10 cellular contexts compared by ENCODE assay signal in the genomic region with DNA sequence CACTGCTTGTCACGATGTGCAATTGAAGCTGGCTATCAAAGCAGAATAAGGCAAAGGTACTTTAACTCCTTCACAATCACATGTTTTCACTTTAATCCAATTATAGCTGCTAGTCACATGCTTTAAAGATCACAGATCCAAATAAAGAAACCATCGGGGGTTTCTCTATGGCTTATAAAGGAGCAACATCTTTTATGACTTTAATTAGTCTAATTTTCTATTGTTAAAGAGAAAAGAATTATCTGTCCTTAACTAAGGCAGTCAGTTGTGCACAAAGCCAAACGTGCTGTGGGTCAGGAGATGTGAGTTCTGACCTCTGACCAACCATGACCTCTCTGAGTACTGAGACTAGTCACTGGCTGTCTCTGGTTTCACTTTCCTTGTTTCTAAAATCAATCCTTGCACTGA.
DNase-seq lines count a peak whose midpoint lies in the region; ATAC-seq lines count a peak whose summit lies in the region.
"Had no signal": no experiment of that assay in that cellular context is flagged by ENCODE, and none has a peak within 500 bp of the region (broad histone marks: within the 10 kb centered on the region; RNA-seq: fewer than 3 reads in every experiment).

No MANE protein-coding gene starts in this region.

- H3K27me3 Mint-ChIP-seq in activated naive CD8-positive, alpha-beta T cell treated with anti-CD3 and anti-CD28 coated beads, Interleukin-2, amount 50 U/mL, for 24 hours: no peaks in the 10 kb centered on the region
- no peaks in the 10 kb centered on the region for H3K27me3 Mint-ChIP-seq in activated naive CD8-positive, alpha-beta T cell treated with anti-CD3 and anti-CD28 coated beads for 36 hours

- no peak for DNase-seq in activated naive CD8-positive, alpha-beta T cell treated with anti-CD3 and anti-CD28 coated beads, Interleukin-2, amount 50 U/mL, for 24 hours
- DNase-seq in activated naive CD8-positive, alpha-beta T cell treated with anti-CD3 and anti-CD28 coated beads for 36 hours: no peak
- DNase-seq in HCEC 1CT (peak; percentile 34), mesenteric fat pad (ENCODE audit: low spot score) (no peak), anterior cingulate cortex (lab: John Stamatoyannopoulos, UW) (no peak)
- DNase-seq in stimulated activated effector memory CD8-positive, alpha-beta T cell treated with anti-CD3 and anti-CD28 coated beads, Interleukin-12 subunit alpha, Interleukin-12 subunit beta, amount 100 ng/mL, for 72 hours (ENCODE audit: low spot score in 2 of 2): no peak
- DNase-seq in stimulated activated naive CD4-positive, alpha-beta T cell (lab: John Stamatoyannopoulos, UW): no peak
- DNase-seq: caudate nucleus, MG63 had no signal

- H3K27ac Mint-ChIP-seq in activated naive CD8-positive, alpha-beta T cell treated with anti-CD3 and anti-CD28 coated beads, Interleukin-2, amount 50 U/mL, for 24 hours: no peak overlapping the region
- H3K27ac Mint-ChIP-seq in activated naive CD8-positive, alpha-beta T cell treated with anti-CD3 and anti-CD28 coated beads for 36 hours: no peak overlapping the region
- H3K27ac Mint-ChIP-seq in stimulated activated effector memory CD8-positive, alpha-beta T cell treated with anti-CD3 and anti-CD28 coated beads, Interleukin-12 subunit alpha, Interleukin-12 subunit beta, amount 100 ng/mL, for 72 hours: no peak overlapping the region

- ATAC-seq in activated naive CD8-positive, alpha-beta T cell treated with anti-CD3 and anti-CD28 coated beads, Interleukin-2, amount 50 U/mL, for 24 hours: peak; percentile 69
- ATAC-seq in HG03460 (IDR thresholded peaks at IDR 0.05; ENCODE audit: unreplicated experiment): peak; percentile 95
- peak; percentile 83 for ATAC-seq in stimulated activated effector memory CD8-positive, alpha-beta T cell treated with anti-CD3 and anti-CD28 coated beads, Interleukin-12 subunit alpha, Interleukin-12 subunit beta, amount 100 ng/mL, for 72 hours

- H3K36me3 Mint-ChIP-seq in activated naive CD8-positive, alpha-beta T cell treated with anti-CD3 and anti-CD28 coated beads, Interleukin-2, amount 50 U/mL, for 24 hours (ENCODE audit: low read depth): no peaks in the 10 kb centered on the region
- H3K36me3 Mint-ChIP-seq in activated naive CD8-positive, alpha-beta T cell treated with anti-CD3 and anti-CD28 coated beads for 36 hours: no peaks in the 10 kb centered on the region
- H3K36me3 Mint-ChIP-seq in stimulated activated effector memory CD8-positive, alpha-beta T cell treated with anti-CD3 and anti-CD28 coated beads, Interleukin-12 subunit alpha, Interleukin-12 subunit beta, amount 100 ng/mL, for 72 hours: no peaks in the 10 kb centered on the region

- no peak overlapping the region for H3K4me3 Mint-ChIP-seq in activated naive CD8-positive, alpha-beta T cell treated with anti-CD3 and anti-CD28 coated beads, Interleukin-2, amount 50 U/mL, for 24 hours
- H3K4me3 Mint-ChIP-seq in activated naive CD8-positive, alpha-beta T cell treated with anti-CD3 and anti-CD28 coated beads for 36 hours: no peak overlapping the region
- H3K4me3 Mint-ChIP-seq in stimulated activated effector memory CD8-positive, alpha-beta T cell treated with anti-CD3 and anti-CD28 coated beads, Interleukin-12 subunit alpha, Interleukin-12 subunit beta, amount 100 ng/mL, for 72 hours: no peak overlapping the region

- H3K4me1 Mint-ChIP-seq in activated naive CD8-positive, alpha-beta T cell treated with anti-CD3 and anti-CD28 coated beads, Interleukin-2, amount 50 U/mL, for 24 hours: peaks cover 2% of the 10 kb centered on the region
- H3K4me1 Mint-ChIP-seq in activated naive CD8-positive, alpha-beta T cell treated with anti-CD3 and anti-CD28 coated beads for 36 hours: peaks cover 8% of the 10 kb centered on the region
- H3K4me1 Mint-ChIP-seq in stimulated activated effector memory CD8-positive, alpha-beta T cell treated with anti-CD3 and anti-CD28 coated beads, Interleukin-12 subunit alpha, Interleukin-12 subunit beta, amount 100 ng/mL, for 72 hours: no peaks in the 10 kb centered on the region

- no peaks in the 10 kb centered on the region for H3K9me3 Mint-ChIP-seq in activated naive CD8-positive, alpha-beta T cell treated with anti-CD3 and anti-CD28 coated beads, Interleukin-2, amount 50 U/mL, for 24 hours
- H3K9me3 Mint-ChIP-seq in activated naive CD8-positive, alpha-beta T cell treated with anti-CD3 and anti-CD28 coated beads for 36 hours: no peaks in the 10 kb centered on the region
- H3K9me3 Mint-ChIP-seq in stimulated activated effector memory CD8-positive, alpha-beta T cell treated with anti-CD3 and anti-CD28 coated beads, Interleukin-12 subunit alpha, Interleukin-12 subunit beta, amount 100 ng/mL, for 72 hours: no peaks in the 10 kb centered on the region
